Comparison of ENCODE assay signal across 1 cellular context in the genomic region with DNA sequence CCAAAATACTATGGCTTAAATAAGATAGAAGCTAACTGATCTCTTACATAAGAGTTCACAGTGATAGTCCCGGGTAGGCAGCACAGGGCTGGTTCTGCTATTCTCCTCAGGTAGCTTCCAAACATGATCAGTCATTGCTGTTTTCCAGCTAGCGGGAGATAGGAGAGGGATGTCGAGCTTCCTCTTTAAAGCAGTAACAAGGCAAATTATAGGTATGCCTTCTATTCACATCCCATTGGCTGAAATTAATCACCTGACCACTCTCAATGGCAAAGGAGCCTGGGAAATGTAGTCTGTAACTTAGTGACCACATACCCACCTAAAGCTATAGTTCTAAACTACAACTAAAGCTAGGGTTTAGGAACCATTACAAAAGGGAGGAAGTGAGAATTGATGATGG.
TF ChIP-seq lines count a peak whose summit lies in the region.

No MANE protein-coding gene starts in this region.

TF ChIP-seq in K562, 482 proteins besides CTCF, POLR2A, EP300 and RAD21 (continued from another document):
- peak; percentile 73 for TF ChIP-seq NFYB (IDR thresholded peaks at IDR 0.05; ENCODE audit: extremely low read depth, insufficient read length)
- TF ChIP-seq GTF2F1 (IDR thresholded peaks at IDR 0.05; ENCODE audit: low read depth, low read length), result no peak
